2 cellular contexts compared by ENCODE assay signal in genomic region chr10:86749835-86750234, GRCh38.
TF ChIP-seq lines count a peak whose summit lies in the region.

No MANE protein-coding gene starts in this region.

TF ChIP-seq in IMR-90, 13 proteins besides CTCF, POLR2A, EP300 and RAD21:
- TF ChIP-seq NFE2L2 (IDR thresholded peaks at IDR 0.05; ENCODE audit: low read depth, low read length) (no peak), CEBPB (IDR thresholded peaks at IDR 0.05; ENCODE audit: low read depth, low read length) (peak; percentile 26; the same call in 1 of the 2 replicates)

TF ChIP-seq in GM12878, 131 proteins besides CTCF, POLR2A, EP300 and RAD21:
- TF ChIP-seq SIN3A (IDR thresholded peaks at IDR 0.05; ENCODE audit: low read depth, low read length) (no peak), PAX5 (IDR thresholded peaks at IDR 0.05; ENCODE audit: borderline replicate concordance, low read depth, low read length) (0 out of 2 replicates have a peak, but pooled peaks have one; percentile 8)
